In the genomic region with DNA sequence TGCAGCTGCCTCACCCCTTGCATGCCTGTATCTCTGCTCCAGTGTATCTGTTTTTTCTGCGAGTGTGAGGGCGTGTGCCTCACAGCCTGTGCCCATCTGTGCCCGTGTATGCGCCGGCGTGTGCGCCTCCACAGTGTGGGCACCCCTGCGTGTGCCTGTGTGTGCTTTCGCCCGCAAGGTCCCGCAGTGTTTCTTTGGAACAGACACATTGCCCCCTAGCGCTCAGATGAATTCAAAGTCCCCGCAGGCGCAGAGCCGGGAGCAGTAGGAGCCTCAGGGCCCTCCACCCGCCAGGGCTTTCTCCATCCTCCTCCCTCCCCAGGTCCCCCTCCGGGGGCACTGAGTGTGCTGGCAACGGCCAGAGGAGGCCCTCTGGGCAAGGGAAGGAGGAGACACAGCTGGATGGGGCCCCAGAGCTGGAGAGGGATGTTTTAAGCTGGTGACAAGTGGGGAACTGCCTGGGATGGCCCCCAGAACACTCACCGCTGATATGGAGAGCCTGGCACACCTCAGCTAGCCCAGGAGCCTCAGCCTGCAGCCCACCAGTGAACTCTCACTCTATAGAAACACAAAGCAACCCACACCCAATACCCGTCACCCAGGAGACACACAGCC, we compare ENCODE assay signal across 8 cellular contexts. TPM values are rescaled to one million over a fixed set of nuclear protein-coding genes. Genes with fewer than 3 reads are reported as not detected.
DNase-seq lines count a peak whose midpoint lies in the region; ATAC-seq and TF ChIP-seq lines count a peak whose summit lies in the region.

No MANE protein-coding gene starts in this region.

- H3K4me3 ChIP-seq in coronary artery, result peak overlapping the region; percentile 22

- peak; percentile 40 for DNase-seq in SIG-M5 treated with dmso at 0.1 percent for 504 hours (lab: John Stamatoyannopoulos, UW; ENCODE audit: unreplicated experiment)
- no peak for DNase-seq in SIG-M5 (lab: John Stamatoyannopoulos, UW)
- peak; percentile 45 for DNase-seq in NCI-H1694 treated with DMSO at 0.1 percent for 48 hours (lab: John Stamatoyannopoulos, UW)
- peak; percentile 49 to 53 for DNase-seq in activated CD4-positive, alpha-beta T cell treated with anti-CD3 and anti-CD28 coated beads for 4 hours
- DNase-seq in coronary artery (ENCODE audit: low spot score), result no peak
- peak; percentile 77 to 80 for DNase-seq in lung microvascular endothelial cell (ENCODE audit: low read depth in 2 of 2)
- DNase-seq in stimulated activated effector memory CD8-positive, alpha-beta T cell treated with anti-CD3 and anti-CD28 coated beads, Interleukin-12 subunit alpha, Interleukin-12 subunit beta, amount 100 ng/mL, for 72 hours (ENCODE audit: low spot score in 2 of 2), result peak; percentile 25 to 67

- H3K27ac Mint-ChIP-seq in stimulated activated effector memory CD8-positive, alpha-beta T cell treated with anti-CD3 and anti-CD28 coated beads, Interleukin-12 subunit alpha, Interleukin-12 subunit beta, amount 100 ng/mL, for 72 hours, result no peak overlapping the region

- H3K27ac ChIP-seq in coronary artery, result no peak overlapping the region

- no peak overlapping the region for H3K4me3 Mint-ChIP-seq in stimulated activated effector memory CD8-positive, alpha-beta T cell treated with anti-CD3 and anti-CD28 coated beads, Interleukin-12 subunit alpha, Interleukin-12 subunit beta, amount 100 ng/mL, for 72 hours

- peak; percentile 65 for TF ChIP-seq CTCF in coronary artery (IDR thresholded peaks at IDR 0.05)

- no peaks in the 10 kb centered on the region for H3K9me3 Mint-ChIP-seq in stimulated activated effector memory CD8-positive, alpha-beta T cell treated with anti-CD3 and anti-CD28 coated beads, Interleukin-12 subunit alpha, Interleukin-12 subunit beta, amount 100 ng/mL, for 72 hours

- H3K36me3 Mint-ChIP-seq in stimulated activated effector memory CD8-positive, alpha-beta T cell treated with anti-CD3 and anti-CD28 coated beads, Interleukin-12 subunit alpha, Interleukin-12 subunit beta, amount 100 ng/mL, for 72 hours, result no peaks in the 10 kb centered on the region

- ATAC-seq in stimulated activated effector memory CD8-positive, alpha-beta T cell treated with anti-CD3 and anti-CD28 coated beads, Interleukin-12 subunit alpha, Interleukin-12 subunit beta, amount 100 ng/mL, for 72 hours, result peak; percentile 52
- ATAC-seq in GM21390 (IDR thresholded peaks at IDR 0.05; ENCODE audit: unreplicated experiment), result no peak

- peaks cover 23% of the 10 kb centered on the region for H3K4me1 Mint-ChIP-seq in stimulated activated effector memory CD8-positive, alpha-beta T cell treated with anti-CD3 and anti-CD28 coated beads, Interleukin-12 subunit alpha, Interleukin-12 subunit beta, amount 100 ng/mL, for 72 hours

RNA-seq across cellular contexts. Expression of a gene that starts 3.2 kb away (rescaled TPM):
- under 0.01 and 0.22 TPM in 2 replicates for total RNA-seq in lung microvascular endothelial cell

Comparison
In these comparisons a context has a peak if more than half of its experiments do, and no peak if none do; other contexts are left out.
1. DNase-seq: peak in SIG-M5 treated with dmso at 0.1 percent for 504 hours (single experiment), NCI-H1694 treated with DMSO at 0.1 percent for 48 hours (single experiment), activated CD4-positive, alpha-beta T cell treated with anti-CD3 and anti-CD28 coated beads for 4 hours (2 of 2), lung microvascular endothelial cell (2 of 2) and stimulated activated effector memory CD8-positive, alpha-beta T cell treated with anti-CD3 and anti-CD28 coated beads, Interleukin-12 subunit alpha, Interleukin-12 subunit beta, amount 100 ng/mL, for 72 hours (2 of 2); none in SIG-M5 (single experiment) and coronary artery (single experiment).